In the genomic region with DNA sequence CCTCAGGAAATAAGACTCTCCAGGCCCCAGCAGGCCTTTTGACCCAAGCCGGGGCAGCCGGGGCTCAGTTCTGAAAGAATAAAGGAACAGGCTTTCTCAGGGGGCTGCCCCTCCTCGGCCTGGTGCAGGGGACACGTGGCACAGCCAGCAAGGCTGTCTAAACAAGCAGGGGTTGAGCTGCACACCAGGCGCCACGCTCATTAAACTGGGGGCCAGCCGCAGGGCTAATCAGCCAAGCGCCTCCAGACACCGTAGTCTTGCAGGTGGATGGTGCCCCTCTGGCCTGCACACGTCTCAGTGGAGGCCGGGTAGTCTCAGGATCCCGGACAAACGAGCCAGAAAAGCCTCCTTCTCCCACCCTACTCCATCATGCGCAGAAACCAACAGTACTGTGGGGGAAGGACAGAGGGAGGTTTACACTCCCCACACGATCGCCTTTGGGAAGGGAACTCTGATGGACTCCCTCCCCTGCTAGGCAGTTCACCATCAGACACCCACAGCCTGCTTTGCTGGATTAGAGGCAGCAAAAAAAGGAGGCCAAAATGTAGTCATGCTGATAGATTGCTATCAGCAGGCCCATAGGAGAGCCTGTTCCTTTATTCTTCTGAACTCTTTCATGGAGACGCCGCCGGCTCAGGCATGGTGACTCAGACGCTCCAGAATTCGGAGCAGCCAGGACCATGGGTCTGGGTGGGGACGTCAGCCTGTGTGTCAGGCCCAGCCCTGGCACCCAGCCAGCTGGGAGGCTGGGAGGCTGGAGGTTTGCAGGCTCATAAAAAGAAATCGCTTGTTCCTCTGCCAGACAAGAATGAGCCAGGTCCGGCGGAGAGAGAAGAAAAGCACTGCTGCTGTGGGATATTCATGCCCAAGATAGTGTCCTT, we compare ENCODE assay signal across 8 cellular contexts.
A peak's percentile ranks its signal among the peaks of the same experiment; 100 is the strongest.
DNase-seq lines count a peak whose midpoint lies in the region; ATAC-seq and TF ChIP-seq lines count a peak whose summit lies in the region.

No MANE protein-coding gene starts in this region.

- H3F3A ChIP-seq in smooth muscle cell (ENCODE audit: low read depth): peaks cover 30% of the 10 kb centered on the region

- TF ChIP-seq CTCF in smooth muscle cell (IDR thresholded peaks at IDR 0.05; ENCODE audit: borderline replicate concordance, insufficient read depth, poor library complexity, severe bottlenecking): no peak

- no peaks in the 10 kb centered on the region for H4K20me1 ChIP-seq in smooth muscle cell (ENCODE audit: low read depth)

- DNase-seq in SIG-M5 treated with dmso at 0.1 percent for 504 hours (lab: John Stamatoyannopoulos, UW; ENCODE audit: unreplicated experiment) (peak; percentile 35), SIG-M5 (lab: John Stamatoyannopoulos, UW) (no peak), amniotic epithelial cell (ENCODE audit: low read depth) (peak; percentile 89), hepatic stellate cell (ENCODE audit: low spot score) (peak; percentile 76), smooth muscle cell (lab: John Stamatoyannopoulos, UW; ENCODE audit: unreplicated experiment) (peak; percentile 84)

- H3K9ac ChIP-seq in smooth muscle cell (ENCODE audit: low read depth): peak overlapping the region; percentile 64

- no peaks in the 10 kb centered on the region for H3K36me3 ChIP-seq in smooth muscle cell (ENCODE audit: low read depth)

- no peaks in the 10 kb centered on the region for H3K79me2 ChIP-seq in smooth muscle cell (ENCODE audit: low read depth)

- H3K4me3 ChIP-seq in smooth muscle cell: no peak overlapping the region

- H3K4me1 ChIP-seq in smooth muscle cell (ENCODE audit: low read depth): peaks cover 25% of the 10 kb centered on the region

- peak overlapping the region; percentile 92 for H3K27ac ChIP-seq in smooth muscle cell (ENCODE audit: low read depth)

- peak overlapping the region; percentile 1 for H2AFZ ChIP-seq in smooth muscle cell (ENCODE audit: low read depth)

- WGBS in smooth muscle cell (ENCODE audit: low lambda C conversion rate): 6% methylated on average over 25 of the region's 25 CpGs

- H3K9me3 ChIP-seq in smooth muscle cell (replicated peaks; ENCODE audit: low read depth): no peaks in the 10 kb centered on the region

- peak overlapping the region; percentile 62 for H3K4me2 ChIP-seq in smooth muscle cell

- ATAC-seq in GM18502 (IDR thresholded peaks at IDR 0.05; ENCODE audit: poor library complexity, unreplicated experiment) (no peak), HG03196 (IDR thresholded peaks at IDR 0.05; ENCODE audit: unreplicated experiment) (no peak), GM21825 (IDR thresholded peaks at IDR 0.05; ENCODE audit: unreplicated experiment) (no peak)

- no peaks in the 10 kb centered on the region for H3K27me3 ChIP-seq in smooth muscle cell (ENCODE audit: low read depth)
